14 cellular contexts compared by ENCODE assay signal in the genomic region with DNA sequence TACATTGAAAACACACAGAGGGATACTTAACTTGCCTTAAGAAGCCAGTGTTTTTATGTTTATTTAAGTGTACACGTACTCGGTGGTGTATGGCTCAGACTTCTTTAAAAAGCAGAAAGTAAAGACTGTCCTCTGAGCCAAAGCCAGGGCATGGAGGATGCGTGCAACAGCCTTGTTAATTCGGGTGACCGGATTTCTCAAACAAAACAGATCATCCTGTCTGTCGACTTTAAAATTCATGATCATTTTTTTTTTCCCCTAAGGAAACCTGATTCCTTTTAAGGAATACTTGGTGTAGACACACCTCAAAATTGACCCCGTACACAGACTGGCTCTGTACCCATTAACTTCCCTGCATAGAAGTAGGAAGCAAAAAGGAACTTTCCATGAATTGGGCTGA.
DNase-seq lines count a peak whose midpoint lies in the region; ATAC-seq and TF ChIP-seq lines count a peak whose summit lies in the region.
"Had no signal": no experiment of that assay in that cellular context is flagged by ENCODE, and none has a peak within 500 bp of the region (broad histone marks: within the 10 kb centered on the region; RNA-seq: fewer than 3 reads in every experiment).

No MANE protein-coding gene starts in this region.

- CTCF ChIA-PET in PC-9 (lab: Charles Lee): interaction anchor here (0.5 to 0.7 kb wide), 3 partner anchors 9 to 351 kb away, joined by 3 to 10 read pairs (median 3); no protein-coding TSS in a partner anchor

- H3F3A ChIP-seq in PC-9 (ENCODE audit: insufficient read depth, low read depth): peaks cover 31% of the 10 kb centered on the region

- no peaks in the 10 kb centered on the region for H3K9me2 ChIP-seq in PC-9 (ENCODE audit: insufficient read depth)

- H3K79me2 ChIP-seq in PC-9 (ENCODE audit: low read depth): peaks cover 34% of the 10 kb centered on the region

- H2AFZ ChIP-seq in PC-9: peak overlapping the region; percentile 59

- H3K36me3 Mint-ChIP-seq in mesothelial cell of epicardium (peaks cover 9% of the 10 kb centered on the region), endodermal cell (ENCODE audit: low read depth) (peaks cover 13% of the 10 kb centered on the region)
- no peaks in the 10 kb centered on the region for H3K36me3 Mint-ChIP-seq in T-helper 2 cell treated with Interferon-gamma antibody and Interleukin-4, amounts not matched to agents 5 μg/mL and 100 μg/mL, for 36 hours (ENCODE audit: low read depth)
- H3K36me3 Mint-ChIP-seq: naive thymus-derived CD8-positive, alpha-beta T cell had no signal

- H3K9me3 ChIP-seq in PC-9 (ENCODE audit: insufficient read depth, low read depth): no peaks in the 10 kb centered on the region
- H3K9me3 ChIP-seq in upper lobe of right lung: no peaks in the 10 kb centered on the region
- H3K9me3 ChIP-seq in endodermal cell (ENCODE audit: control insufficient read depth, low read length): no peaks in the 10 kb centered on the region
- H3K9me3 ChIP-seq: gastrocnemius medialis had no signal

- POLR2A ChIA-PET in PC-9 (lab: Charles Lee; ENCODE audit: unreplicated experiment): no interaction called here

- peak overlapping the region; percentile 77 for H3K4me2 ChIP-seq in PC-9

- peak; percentile 2 to 88 for DNase-seq in PC-9
- DNase-seq in mesothelial cell of epicardium (ENCODE audit: low spot score in 2 of 2, unreplicated experiment in 2 of 2): no peak
- no peak for DNase-seq in upper lobe of right lung
- no peak for DNase-seq in endodermal cell
- no peak for DNase-seq in T-helper 2 cell treated with Interferon-gamma antibody and Interleukin-4, amounts not matched to agents 5 μg/mL and 100 μg/mL, for 36 hours (ENCODE audit: low spot score)
- DNase-seq: activated CD4-positive, alpha-beta T cell treated with anti-CD3 and anti-CD28 coated beads for 1 hour; activated T-cell treated with anti-CD3 and anti-CD28 coated beads for 4 hours; gastrocnemius medialis; naive thymus-derived CD8-positive, alpha-beta T cell; NCI-H226; stimulated activated naive CD4-positive, alpha-beta T cell treated with Interleukin-2 at 50 U/mL for 16 hours had no signal

- H4K20me1 ChIP-seq in PC-9 (ENCODE audit: insufficient read depth): no peaks in the 10 kb centered on the region

- no peak overlapping the region for H3K4me3 Mint-ChIP-seq in mesothelial cell of epicardium
- H3K4me3 Mint-ChIP-seq in endodermal cell: no peak overlapping the region
- H3K4me3 Mint-ChIP-seq in T-helper 2 cell treated with Interferon-gamma antibody and Interleukin-4, amounts not matched to agents 5 μg/mL and 100 μg/mL, for 36 hours: no peak overlapping the region
- H3K4me3 Mint-ChIP-seq: HFFc6; naive thymus-derived CD8-positive, alpha-beta T cell had no signal

- no peak for ATAC-seq in upper lobe of right lung
- ATAC-seq in activated CD4-positive, CD25-positive, alpha-beta regulatory T cell treated with anti-CD3 and anti-CD28 coated beads, Interleukin-2, amount 50 U/mL, for 24 hours: no peak
- ATAC-seq: gastrocnemius medialis; naive thymus-derived CD8-positive, alpha-beta T cell had no signal

- H3K27me3 ChIP-seq in PC-9 (ENCODE audit: insufficient read depth, low read depth) (no peaks in the 10 kb centered on the region), upper lobe of right lung (no peaks in the 10 kb centered on the region), endodermal cell (ENCODE audit: control insufficient read depth, insufficient read depth, low read length, poor library complexity, severe bottlenecking) (no peaks in the 10 kb centered on the region)
- H3K27me3 ChIP-seq: gastrocnemius medialis had no signal

- no peak for TF ChIP-seq CTCF in PC-9 (conservative IDR thresholded peaks at IDR 0.05)
- TF ChIP-seq CTCF in mesothelial cell of epicardium (IDR thresholded peaks at IDR 0.05; ENCODE audit: unreplicated experiment): no peak
- TF ChIP-seq CTCF in upper lobe of right lung (IDR thresholded peaks at IDR 0.05): no peak
- no peak for TF ChIP-seq CTCF in endodermal cell (conservative IDR thresholded peaks at IDR 0.05)

- intact Hi-C loops in PC-9 (cut with micrococcal nuclease; ENCODE audit: unreplicated experiment) (loop anchor here (5.0 kb wide), 1 partner anchor 159 kb away; the partner anchor contains the start of gene FARP1), upper lobe of right lung (cut with DNase I) (no loop called here)

- peaks cover 5% of the 10 kb centered on the region for H3K9me3 Mint-ChIP-seq in mesothelial cell of epicardium
- H3K9me3 Mint-ChIP-seq in endodermal cell: no peaks in the 10 kb centered on the region
- no peaks in the 10 kb centered on the region for H3K9me3 Mint-ChIP-seq in T-helper 2 cell treated with Interferon-gamma antibody and Interleukin-4, amounts not matched to agents 5 μg/mL and 100 μg/mL, for 36 hours
- H3K9me3 Mint-ChIP-seq: HFFc6; naive thymus-derived CD8-positive, alpha-beta T cell had no signal

- H3K9ac ChIP-seq in endodermal cell (ENCODE audit: extremely low read depth, low read length, poor library complexity, severe bottlenecking): no peak overlapping the region

- no peaks in the 10 kb centered on the region for H3K36me3 ChIP-seq in PC-9 (ENCODE audit: low read depth)
- no peaks in the 10 kb centered on the region for H3K36me3 ChIP-seq in upper lobe of right lung
- peaks cover 16% of the 10 kb centered on the region for H3K36me3 ChIP-seq in endodermal cell (ENCODE audit: control insufficient read depth, insufficient read depth, low read length)
- H3K36me3 ChIP-seq: gastrocnemius medialis had no signal

- peaks cover 58% of the 10 kb centered on the region for H3K4me1 ChIP-seq in PC-9 (replicated peaks; ENCODE audit: insufficient read depth)
- H3K4me1 ChIP-seq in upper lobe of right lung: peaks cover 41% of the 10 kb centered on the region
- peaks cover 20% of the 10 kb centered on the region for H3K4me1 ChIP-seq in endodermal cell (ENCODE audit: control insufficient read depth, insufficient read depth, low read length)

- peak overlapping the region; percentile 40 for H3K4me3 ChIP-seq in PC-9
- H3K4me3 ChIP-seq in upper lobe of right lung: peak overlapping the region; percentile 7
- H3K4me3 ChIP-seq in endodermal cell (ENCODE audit: low read length): no peak overlapping the region
- H3K4me3 ChIP-seq: gastrocnemius medialis had no signal

- H3K4me1 Mint-ChIP-seq in mesothelial cell of epicardium: peaks cover 77% of the 10 kb centered on the region
- H3K4me1 Mint-ChIP-seq in endodermal cell: peaks cover 46% of the 10 kb centered on the region
- H3K4me1 Mint-ChIP-seq in T-helper 2 cell treated with Interferon-gamma antibody and Interleukin-4, amounts not matched to agents 5 μg/mL and 100 μg/mL, for 36 hours (ENCODE audit: low read depth): no peaks in the 10 kb centered on the region
- H3K4me1 Mint-ChIP-seq: naive thymus-derived CD8-positive, alpha-beta T cell had no signal

- 93 to 97% methylated on average over 7 of the region's 7 CpGs for WGBS in endodermal cell (ENCODE audit: insufficient coverage in 1 of 2, insufficient read length in 1 of 2), 2 experiments

- BruUV-seq in PC-9 (replicated peaks; lab: Mats Ljungman, UMichigan): no TSS peak

- H3K27ac ChIP-seq in PC-9 (peak overlapping the region; percentile 83), cingulate gyrus (ENCODE audit: low read depth, low read length) (peak overlapping the region; percentile 42), upper lobe of right lung (peak overlapping the region; percentile 37), endodermal cell (ENCODE audit: low read depth, low read length) (no peak overlapping the region)
- H3K27ac ChIP-seq: gastrocnemius medialis had no signal

- peak overlapping the region; percentile 98 for H3K27ac Mint-ChIP-seq in mesothelial cell of epicardium
- no peak overlapping the region for H3K27ac Mint-ChIP-seq in endodermal cell
- H3K27ac Mint-ChIP-seq in T-helper 2 cell treated with Interferon-gamma antibody and Interleukin-4, amounts not matched to agents 5 μg/mL and 100 μg/mL, for 36 hours: no peak overlapping the region
- H3K27ac Mint-ChIP-seq: HFFc6; naive thymus-derived CD8-positive, alpha-beta T cell had no signal

- no peaks in the 10 kb centered on the region for H3K27me3 Mint-ChIP-seq in mesothelial cell of epicardium (ENCODE audit: low read depth)
- H3K27me3 Mint-ChIP-seq in endodermal cell (ENCODE audit: insufficient read depth): no peaks in the 10 kb centered on the region
- H3K27me3 Mint-ChIP-seq in T-helper 2 cell treated with Interferon-gamma antibody and Interleukin-4, amounts not matched to agents 5 μg/mL and 100 μg/mL, for 36 hours (ENCODE audit: low read depth): no peaks in the 10 kb centered on the region

Comparison
In these comparisons a context has a peak if more than half of its experiments do, and no peak if none do; other contexts are left out.
1. DNase-seq: peak in PC-9 (2 of 2); none in mesothelial cell of epicardium (0 of 2), upper lobe of right lung (single experiment), endodermal cell (single experiment) and T-helper 2 cell treated with Interferon-gamma antibody and Interleukin-4, amounts not matched to agents 5 μg/mL and 100 μg/mL, for 36 hours (single experiment).